ENCODE assay signal across 1 cellular context in the genomic region with DNA sequence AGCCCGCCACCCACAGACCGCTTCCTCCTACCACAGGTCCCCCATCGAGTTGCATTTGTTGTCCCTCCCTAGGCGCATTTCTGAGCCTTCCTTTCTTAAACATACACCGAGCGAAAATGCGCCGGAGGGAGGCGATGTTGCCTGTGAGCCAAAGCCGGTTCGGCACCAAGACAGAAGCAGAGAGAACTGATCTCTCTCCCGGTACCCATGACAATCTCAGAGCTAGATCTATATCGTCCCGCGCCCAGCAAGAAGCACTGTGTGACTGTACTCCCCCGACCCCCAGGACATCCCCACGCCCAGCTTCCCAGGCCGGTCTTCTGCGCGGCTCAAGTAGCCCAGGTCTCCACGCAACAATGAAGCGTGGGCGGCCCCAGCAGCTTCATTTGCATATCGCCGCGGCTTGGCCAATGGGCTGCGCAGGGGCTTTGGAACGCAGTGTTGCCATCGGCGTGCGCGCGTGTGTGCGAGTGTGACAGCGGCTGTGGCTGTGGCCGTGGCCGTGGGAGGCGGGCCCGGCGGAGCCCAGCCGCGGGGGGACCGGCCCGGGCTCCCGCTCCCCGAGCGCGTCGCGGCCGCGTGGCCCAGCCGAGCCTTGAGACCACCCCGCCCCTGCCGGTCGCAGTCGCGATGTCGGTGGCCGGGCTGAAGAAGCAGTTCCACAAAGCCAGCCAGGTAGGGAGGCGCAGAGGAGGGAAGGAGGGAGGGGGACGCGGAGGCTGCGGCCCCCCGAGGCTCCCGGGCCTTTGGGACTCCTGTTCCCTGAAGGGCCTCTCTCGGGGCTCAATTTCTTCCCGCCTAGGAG.
TF ChIP-seq lines count a peak whose summit lies in the region.

A gene with protein sequence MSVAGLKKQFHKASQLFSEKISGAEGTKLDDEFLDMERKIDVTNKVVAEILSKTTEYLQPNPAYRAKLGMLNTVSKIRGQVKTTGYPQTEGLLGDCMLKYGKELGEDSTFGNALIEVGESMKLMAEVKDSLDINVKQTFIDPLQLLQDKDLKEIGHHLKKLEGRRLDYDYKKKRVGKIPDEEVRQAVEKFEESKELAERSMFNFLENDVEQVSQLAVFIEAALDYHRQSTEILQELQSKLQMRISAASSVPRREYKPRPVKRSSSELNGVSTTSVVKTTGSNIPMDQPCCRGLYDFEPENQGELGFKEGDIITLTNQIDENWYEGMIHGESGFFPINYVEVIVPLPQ (plus strand): TSS at position 438 of the 805 bp plus-strand sequence. CDS start 193 bp downstream, at position 631.

TF ChIP-seq in K562, 482 proteins besides CTCF, POLR2A, EP300 and RAD21 (continued from another document):
- TF ChIP-seq, protein P1, sequence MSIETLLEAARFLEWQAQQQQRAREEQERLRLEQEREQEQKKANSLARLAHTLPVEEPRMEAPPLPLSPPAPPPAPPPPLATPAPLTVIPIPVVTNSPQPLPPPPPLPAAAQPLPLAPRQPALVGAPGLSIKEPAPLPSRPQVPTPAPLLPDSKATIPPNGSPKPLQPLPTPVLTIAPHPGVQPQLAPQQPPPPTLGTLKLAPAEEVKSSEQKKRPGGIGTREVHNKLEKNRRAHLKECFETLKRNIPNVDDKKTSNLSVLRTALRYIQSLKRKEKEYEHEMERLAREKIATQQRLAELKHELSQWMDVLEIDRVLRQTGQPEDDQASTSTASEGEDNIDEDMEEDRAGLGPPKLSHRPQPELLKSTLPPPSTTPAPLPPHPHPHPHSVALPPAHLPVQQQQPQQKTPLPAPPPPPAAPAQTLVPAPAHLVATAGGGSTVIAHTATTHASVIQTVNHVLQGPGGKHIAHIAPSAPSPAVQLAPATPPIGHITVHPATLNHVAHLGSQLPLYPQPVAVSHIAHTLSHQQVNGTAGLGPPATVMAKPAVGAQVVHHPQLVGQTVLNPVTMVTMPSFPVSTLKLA (conservative IDR thresholded peaks at IDR 0.05): peak; percentile 83 to 89
- peak; percentile 44 for TF ChIP-seq PCBP1 (IDR thresholded peaks at IDR 0.05; ENCODE audit: low read depth, low read length, poor library complexity, severe bottlenecking)
- TF ChIP-seq YBX1 (IDR thresholded peaks at IDR 0.05): no peak
- TF ChIP-seq, protein P2, sequence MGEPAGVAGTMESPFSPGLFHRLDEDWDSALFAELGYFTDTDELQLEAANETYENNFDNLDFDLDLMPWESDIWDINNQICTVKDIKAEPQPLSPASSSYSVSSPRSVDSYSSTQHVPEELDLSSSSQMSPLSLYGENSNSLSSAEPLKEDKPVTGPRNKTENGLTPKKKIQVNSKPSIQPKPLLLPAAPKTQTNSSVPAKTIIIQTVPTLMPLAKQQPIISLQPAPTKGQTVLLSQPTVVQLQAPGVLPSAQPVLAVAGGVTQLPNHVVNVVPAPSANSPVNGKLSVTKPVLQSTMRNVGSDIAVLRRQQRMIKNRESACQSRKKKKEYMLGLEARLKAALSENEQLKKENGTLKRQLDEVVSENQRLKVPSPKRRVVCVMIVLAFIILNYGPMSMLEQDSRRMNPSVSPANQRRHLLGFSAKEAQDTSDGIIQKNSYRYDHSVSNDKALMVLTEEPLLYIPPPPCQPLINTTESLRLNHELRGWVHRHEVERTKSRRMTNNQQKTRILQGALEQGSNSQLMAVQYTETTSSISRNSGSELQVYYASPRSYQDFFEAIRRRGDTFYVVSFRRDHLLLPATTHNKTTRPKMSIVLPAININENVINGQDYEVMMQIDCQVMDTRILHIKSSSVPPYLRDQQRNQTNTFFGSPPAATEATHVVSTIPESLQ (CRISPR knock-in tag; IDR thresholded peaks at IDR 0.05): 0 out of 2 replicates have a peak, but pooled peaks have one; percentile 13
- TF ChIP-seq TEAD1 (CRISPR knock-in tag; IDR thresholded peaks at IDR 0.05): peak in 1 of 2 experiments; percentile 62; a peak in 1 of 4 replicates
- peak; percentile 44; the same call in 1 of the 2 replicates for TF ChIP-seq CREM (IDR thresholded peaks at IDR 0.05; ENCODE audit: low read depth)
- TF ChIP-seq, protein P3, sequence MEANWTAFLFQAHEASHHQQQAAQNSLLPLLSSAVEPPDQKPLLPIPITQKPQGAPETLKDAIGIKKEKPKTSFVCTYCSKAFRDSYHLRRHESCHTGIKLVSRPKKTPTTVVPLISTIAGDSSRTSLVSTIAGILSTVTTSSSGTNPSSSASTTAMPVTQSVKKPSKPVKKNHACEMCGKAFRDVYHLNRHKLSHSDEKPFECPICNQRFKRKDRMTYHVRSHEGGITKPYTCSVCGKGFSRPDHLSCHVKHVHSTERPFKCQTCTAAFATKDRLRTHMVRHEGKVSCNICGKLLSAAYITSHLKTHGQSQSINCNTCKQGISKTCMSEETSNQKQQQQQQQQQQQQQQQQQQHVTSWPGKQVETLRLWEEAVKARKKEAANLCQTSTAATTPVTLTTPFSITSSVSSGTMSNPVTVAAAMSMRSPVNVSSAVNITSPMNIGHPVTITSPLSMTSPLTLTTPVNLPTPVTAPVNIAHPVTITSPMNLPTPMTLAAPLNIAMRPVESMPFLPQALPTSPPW (CRISPR knock-in tag; IDR thresholded peaks at IDR 0.05): peak; percentile 31; the same call in 1 of the 2 replicates
- no peak for TF ChIP-seq TEAD4 (IDR thresholded peaks at IDR 0.05; ENCODE audit: low read length)
- no peak for TF ChIP-seq TEAD4 (CRISPR knock-in tag; IDR thresholded peaks at IDR 0.05; ENCODE audit: borderline replicate concordance)
- TF ChIP-seq SMARCA5 (IDR thresholded peaks at IDR 0.05): no peak
